In genomic region chr17:67779098-67779672, GRCh38 we compare ENCODE assay signal across 8 cellular contexts. TPM values are rescaled to one million over a fixed set of nuclear protein-coding genes. Genes with fewer than 3 reads are reported as not detected.
A peak's percentile ranks its signal among the peaks of the same experiment; 100 is the strongest.
DNase-seq lines count a peak whose midpoint lies in the region; ATAC-seq, FAIRE-seq and TF ChIP-seq lines count a peak whose summit lies in the region.

No MANE protein-coding gene starts in this region.

- intact Hi-C loops in breast epithelium (cut with DNase I; ENCODE audit: low total_unique reads), result no loop called here
- intact Hi-C loops in right lobe of liver (cut with DNase I), result no loop called here
- intact Hi-C loops in upper lobe of right lung (cut with DNase I), result no loop called here

- peak; percentile 69 for TF ChIP-seq CTCF in AG04449 (IDR thresholded peaks at IDR 0.05; ENCODE audit: insufficient read depth, low read length, missing control alignments)
- peak in 2 of 3 donors; percentile 26 to 58 for TF ChIP-seq CTCF in breast epithelium (IDR thresholded peaks at IDR 0.05)
- TF ChIP-seq CTCF in right lobe of liver (IDR thresholded peaks at IDR 0.05), result peak; percentile 34 to 77 (median 72)
- TF ChIP-seq CTCF in upper lobe of right lung (IDR thresholded peaks at IDR 0.05), result peak; percentile 57

- no peak for TF ChIP-seq POLR2A in GM12891 (IDR thresholded peaks at IDR 0.05; ENCODE audit: low read depth, low read length)
- no peak for TF ChIP-seq POLR2A in breast epithelium (IDR thresholded peaks at IDR 0.05)
- TF ChIP-seq POLR2A in right lobe of liver (IDR thresholded peaks at IDR 0.05), result no peak

- H3K4me3 ChIP-seq in AG04449 (ENCODE audit: low read depth, low read length), result no peak overlapping the region; the same call in 1 of the 2 replicates
- peak overlapping the region in 1 of 3 donors; percentile 33 for H3K4me3 ChIP-seq in breast epithelium
- peak overlapping the region in 2 of 3 donors; percentile 23 to 35 for H3K4me3 ChIP-seq in right lobe of liver
- H3K4me3 ChIP-seq in upper lobe of right lung, result no peak overlapping the region

- H3K27ac ChIP-seq in breast epithelium (no peak overlapping the region), right lobe of liver (peak overlapping the region in 2 of 3 donors; percentile 83 to 84), upper lobe of right lung (no peak overlapping the region)

- POLR2A ChIA-PET in AG04449 (lab: Yijun Ruan, JAX), result interaction anchor here (0.9 kb wide), 1 partner anchor 10 kb away, joined by 4 read pairs; no protein-coding TSS in a partner anchor

- ATAC-seq in right lobe of liver, result peak; percentile 95 to 98 (median 97)
- ATAC-seq in upper lobe of right lung, result peak; percentile 87
- no peak for ATAC-seq in HG03039 (IDR thresholded peaks at IDR 0.05; ENCODE audit: unreplicated experiment)

- peak; percentile 16 for DNase-seq in AG04449 (ENCODE audit: low read depth, low spot score)
- DNase-seq in GM12891 (ENCODE audit: insufficient read length, low spot score), result peak; percentile 18
- DNase-seq in RKO (ENCODE audit: low spot score), result peak; percentile 13
- peak; percentile 24 to 55 for DNase-seq in breast epithelium (ENCODE audit: low spot score in 2 of 2)
- peak; percentile 76 to 94 (median 85) for DNase-seq in right lobe of liver
- peak; percentile 69 for DNase-seq in upper lobe of right lung
- DNase-seq in hypothalamus (lab: John Stamatoyannopoulos, UW), result no peak

- WGBS in right lobe of liver (ENCODE audit: insufficient coverage, low coverage, low lambda C conversion rate, missing lambda C conversion rate), result 4% methylated on average over 5 of the region's 13 CpGs

- CTCF ChIA-PET in AG04449 (lab: Yijun Ruan, JAX), result interaction anchor here (1.1 to 1.4 kb wide), 2 partner anchors 20 to 23 kb away, joined by 3 read pairs; no protein-coding TSS in a partner anchor

- H3K9me3 ChIP-seq in breast epithelium (no peaks in the 10 kb centered on the region), right lobe of liver (no peaks in the 10 kb centered on the region), upper lobe of right lung (no peaks in the 10 kb centered on the region)

- H3K27me3 ChIP-seq in breast epithelium (no peaks in the 10 kb centered on the region), right lobe of liver (no peaks in the 10 kb centered on the region), upper lobe of right lung (no peaks in the 10 kb centered on the region)

- H3K4me1 ChIP-seq in breast epithelium, result no peaks in the 10 kb centered on the region
- peaks cover 0 to 5% (median 1%) of the 10 kb centered on the region in 4 donors for H3K4me1 ChIP-seq in right lobe of liver
- no peaks in the 10 kb centered on the region for H3K4me1 ChIP-seq in upper lobe of right lung

- H3K36me3 ChIP-seq in breast epithelium (no peaks in the 10 kb centered on the region), right lobe of liver (no peaks in the 10 kb centered on the region), upper lobe of right lung (no peaks in the 10 kb centered on the region)

- FAIRE-seq in GM12891 (lab: Jason Lieb, UNC), result no peak

TF ChIP-seq in GM12891, 5 proteins besides CTCF, POLR2A, EP300 and RAD21:
- TF ChIP-seq TAF1 (IDR thresholded peaks at IDR 0.05; ENCODE audit: low read depth, low read length), result no peak

RNA-seq across cellular contexts. Expression of gene BPTF, which starts 46.1 kb away (rescaled TPM):
- polyA plus RNA-seq in GM12891 (2012; ENCODE audit: low read depth, missing spikeins), result 28.0 TPM
- total RNA-seq in breast epithelium (100 to 1,000 TPM in 2 of 3 donors, 10 to 100 TPM in 1; 97.6 to 142 (median 120) TPM), right lobe of liver (10 to 100 TPM; 25.8 to 35.1 (median 31.3) TPM), upper lobe of right lung (91.8 TPM)

Comparison
In these comparisons a context has a peak if more than half of its experiments do, and no peak if none do; other contexts are left out.
1. DNase-seq: peak in AG04449 (single experiment), GM12891 (single experiment), RKO (single experiment), breast epithelium (2 of 2), right lobe of liver (3 of 3) and upper lobe of right lung (single experiment); none in hypothalamus (0 of 51).
2. H3K4me3 ChIP-seq: peak in right lobe of liver (2 of 3); none in AG04449 (single experiment) and upper lobe of right lung (single experiment).
3. H3K27ac ChIP-seq: peak in right lobe of liver (2 of 3); none in breast epithelium (0 of 2) and upper lobe of right lung (single experiment).
4. Peak in every context shown above with its lines, with median percentiles within 50 percentile points of each other: CTCF ChIP-seq.